Comparison of ENCODE assay signal across 9 cellular contexts in genomic region chr12:8231666-8232608, GRCh38. TPM values are rescaled to one million over a fixed set of nuclear protein-coding genes. Genes with fewer than 3 reads are reported as not detected.
DNase-seq lines count a peak whose midpoint lies in the region; ATAC-seq, FAIRE-seq and TF ChIP-seq lines count a peak whose summit lies in the region.
"Not testable (repeated sequence)": the region's sequence is repeated elsewhere in the genome, so short reads cannot be mapped to it uniquely, and the experiment has no call there.
"Had no signal": no experiment of that assay in that cellular context is flagged by ENCODE, and none has a peak within 500 bp of the region (broad histone marks: within the 10 kb centered on the region; RNA-seq: fewer than 3 reads in every experiment).

No MANE protein-coding gene starts in this region.

- not testable (repeated sequence) for H3K27me3 ChIP-seq in PC-3 (ENCODE audit: low read length); K562 (ENCODE audit: control insufficient read depth in 2 of 2, insufficient read depth in 2 of 2, low read length in 2 of 2); ovary

- not testable (repeated sequence) for BruUV-seq in PC-3 (replicated peaks; lab: Mats Ljungman, UMichigan); K562 (replicated peaks; lab: Mats Ljungman, UMichigan)

- H3K36me3 Mint-ChIP-seq in CD14-positive monocyte; activated CD8-positive, alpha-beta T cell treated with anti-CD3 and anti-CD28 coated beads for 36 hours (ENCODE audit: low read depth): not testable (repeated sequence)

- DNase-seq in CD14-positive monocyte (ENCODE audit: low spot score) (peak; percentile 56), HS-27A (ENCODE audit: low read depth) (peak; percentile 82), PC-3 (peak; percentile 55), K562 (ENCODE audit: extremely low read depth in 1 of 4, low spot score in 3 of 4) (peak in 1 of 4 experiments; percentile 49), cardiac septum (ENCODE audit: low spot score) (peak; percentile 86), ovary (peak in 4 of 5 donors; percentile 40 to 75 (median 56))
- peak; percentile 88 for DNase-seq in activated CD8-positive, alpha-beta T cell treated with anti-CD3 and anti-CD28 coated beads for 36 hours
- peak; percentile 37 to 59 for DNase-seq in stimulated activated CD8-positive, alpha-beta memory T cell treated with anti-CD3 and anti-CD28 coated beads, Interleukin-2, amount 100 ng/mL, for 48 hours (ENCODE audit: low read depth in 2 of 2)

- H3K27ac Mint-ChIP-seq in CD14-positive monocyte: peak overlapping the region in 2 of 7 donors; percentile 13 to 62
- not testable (repeated sequence) for H3K27ac Mint-ChIP-seq in activated CD8-positive, alpha-beta T cell treated with anti-CD3 and anti-CD28 coated beads for 36 hours

- not testable (repeated sequence) for H3K9me3 ChIP-seq in PC-3 (ENCODE audit: low read length); K562 (replicated peaks; ENCODE audit: control insufficient read depth, insufficient read depth, low read depth, low read length); ovary

- H3F3A ChIP-seq in PC-3 (ENCODE audit: low read length, unreplicated experiment): not testable (repeated sequence)

- not testable (repeated sequence) for H3K9ac ChIP-seq in PC-3 (ENCODE audit: low read length); K562 (ENCODE audit: insufficient read depth in 1 of 2, low read depth in 2 of 2, low read length in 2 of 2)

- H3K4me3 Mint-ChIP-seq in CD14-positive monocyte; activated CD8-positive, alpha-beta T cell treated with anti-CD3 and anti-CD28 coated beads for 36 hours: not testable (repeated sequence)

- not testable (repeated sequence) for H3K4me1 ChIP-seq in PC-3 (ENCODE audit: insufficient read depth, low read length); ovary (ENCODE audit: insufficient read depth)
- peaks cover 1 to 14% of the 10 kb centered on the region in 2 experiments; a peak in 2 of 5 replicates for H3K4me1 ChIP-seq in K562 (replicated peaks in 1 of 2; ENCODE audit: control insufficient read depth in 2 of 2, insufficient read depth in 2 of 2, low read length in 2 of 2)

- FAIRE-seq in K562 (lab: Jason Lieb, UNC): peak; percentile 42

- peak; percentile 61 to 82 for TF ChIP-seq RAD21 in K562 (CRISPR knock-in tag; conservative IDR thresholded peaks at IDR 0.05 in 1 of 2, IDR thresholded peaks at IDR 0.05 in 1 of 2)

- ATAC-seq in PC-3; activated CD8-positive, alpha-beta T cell treated with anti-CD3 and anti-CD28 coated beads for 36 hours; K562: not testable (repeated sequence)

- intact Hi-C loops in CD14-positive monocyte (cut with micrococcal nuclease): loop anchor here in 1 of 2 donors (10.0 kb wide), 1 partner anchor 197 kb away; the partner anchor contains the start of gene FOXJ2
- intact Hi-C loops in PC-3 (cut with micrococcal nuclease); K562 (cut with micrococcal nuclease): not testable (repeated sequence)
- intact Hi-C loops in activated CD8-positive, alpha-beta T cell treated with anti-CD3 and anti-CD28 coated beads for 36 hours (cut with micrococcal nuclease): loop anchor here (5.0 kb wide), 1 partner anchor 125 kb away; no protein-coding TSS in a partner anchor
- intact Hi-C loops in cardiac septum (cut with DNase I): loop anchor here (10.0 kb wide), 1 partner anchor 127 kb away; no protein-coding TSS in a partner anchor
- intact Hi-C loops in ovary (cut with DNase I): loop anchor here in 1 of 4 donors (10.0 kb wide), 1 partner anchor 127 kb away; no protein-coding TSS in a partner anchor

- H3K9me2 ChIP-seq in PC-3 (replicated peaks; ENCODE audit: low read length): not testable (repeated sequence)

- POLR2A ChIA-PET in PC-3 (lab: Charles Lee; ENCODE audit: unreplicated experiment): interaction anchor here (0.6 kb wide), 1 partner anchor 186 kb away, joined by 3 read pairs; no protein-coding TSS in a partner anchor
- POLR2A ChIA-PET in activated CD8-positive, alpha-beta T cell treated with anti-CD3 and anti-CD28 coated beads for 36 hours (lab: Charles Lee); K562 (lab: Yijun Ruan, JAX): not testable (repeated sequence)

- TF ChIP-seq EP300 in K562 (IDR thresholded peaks at IDR 0.05; ENCODE audit: low read length); ovary (IDR thresholded peaks at IDR 0.05): not testable (repeated sequence)

- H3K4me3 ChIP-seq in PC-3 (ENCODE audit: low read length); K562; ovary: not testable (repeated sequence)

- H3K27ac ChIP-seq in PC-3 (ENCODE audit: low read length); K562 (ENCODE audit: extremely low read depth, low read depth, low read length); ovary: not testable (repeated sequence)

- H3K27me3 Mint-ChIP-seq in CD14-positive monocyte (ENCODE audit: low read depth in 3 of 3); activated CD8-positive, alpha-beta T cell treated with anti-CD3 and anti-CD28 coated beads for 36 hours: not testable (repeated sequence)

- not testable (repeated sequence) for H4K20me1 ChIP-seq in PC-3 (ENCODE audit: low read length); K562 (replicated peaks; ENCODE audit: control insufficient read depth, insufficient read depth, low read length)

- peak; percentile 96 for TF ChIP-seq CTCF in CD14-positive monocyte (IDR thresholded peaks at IDR 0.05)
- peak; percentile 70 for TF ChIP-seq CTCF in PC-3 (conservative IDR thresholded peaks at IDR 0.05; ENCODE audit: low read depth, low read length)
- peak; percentile 93 for TF ChIP-seq CTCF in activated CD8-positive, alpha-beta T cell treated with anti-CD3 and anti-CD28 coated beads for 36 hours (IDR thresholded peaks at IDR 0.05)
- peak; percentile 71 to 86 (median 84) for TF ChIP-seq CTCF in K562 (IDR thresholded peaks at IDR 0.05 in 2 of 3, conservative IDR thresholded peaks at IDR 0.05 in 1 of 3; ENCODE audit: insufficient read depth in 2 of 3, low read depth in 1 of 3, low read length in 3 of 3)
- peak; percentile 8 to 41 (median 26) for TF ChIP-seq CTCF in ovary (IDR thresholded peaks at IDR 0.05)

- H3K4me2 ChIP-seq in PC-3 (ENCODE audit: low read length); K562 (ENCODE audit: insufficient read depth, low read length): not testable (repeated sequence)

- H3K79me2 ChIP-seq in PC-3 (ENCODE audit: low read length); K562 (ENCODE audit: control insufficient read depth, insufficient read depth, low read length): not testable (repeated sequence)

- H3K36me3 ChIP-seq in PC-3 (ENCODE audit: low read depth, low read length); K562 (ENCODE audit: control insufficient read depth, insufficient read depth, low read length); ovary: not testable (repeated sequence)

- H3K9me1 ChIP-seq in K562 (ENCODE audit: control insufficient read depth, insufficient read depth, low read length): not testable (repeated sequence)

- CTCF ChIA-PET in PC-3 (lab: Charles Lee): interaction anchor here (0.6 kb wide), 1 partner anchor 1161 kb away, joined by 4 read pairs; no protein-coding TSS in a partner anchor
- CTCF ChIA-PET in activated CD8-positive, alpha-beta T cell treated with anti-CD3 and anti-CD28 coated beads for 36 hours (lab: Charles Lee): interaction anchor here (0.7 to 3.0 kb wide), 22 partner anchors 9 to 313 kb away, joined by 3 to 44 read pairs (median 4); no protein-coding TSS in a partner anchor
- CTCF ChIA-PET in K562 (lab: Yijun Ruan, JAX; ENCODE audit: low intra/inter-chr PET ratio): not testable (repeated sequence)

- in situ Hi-C loops in K562 (cut with MboI): not testable (repeated sequence)

- peaks cover 24% of the 10 kb centered on the region for H3K4me1 Mint-ChIP-seq in CD14-positive monocyte
- H3K4me1 Mint-ChIP-seq in activated CD8-positive, alpha-beta T cell treated with anti-CD3 and anti-CD28 coated beads for 36 hours (ENCODE audit: low read depth): not testable (repeated sequence)

- H2AFZ ChIP-seq in PC-3 (ENCODE audit: low read length); K562 (ENCODE audit: low read depth, low read length): not testable (repeated sequence)

- not testable (repeated sequence) for TF ChIP-seq POLR2A in K562 (conservative IDR thresholded peaks at IDR 0.05); ovary (IDR thresholded peaks at IDR 0.05)

- 32% methylated on average over 22 of the region's 22 CpGs for WGBS in K562 (ENCODE audit: insufficient coverage, low coverage, missing lambda C conversion rate)
- 24 to 37% (median 25%) methylated on average over 22 of the region's 22 CpGs for WGBS in ovary, 3 donors

- not testable (repeated sequence) for H3K9me3 Mint-ChIP-seq in CD14-positive monocyte; activated CD8-positive, alpha-beta T cell treated with anti-CD3 and anti-CD28 coated beads for 36 hours

RNA-seq across cellular contexts. Expression of gene FAM90A1, which starts 4.5 kb away (rescaled TPM):
- polyA plus RNA-seq in CD14-positive monocyte (not detected), K562 (2011; rRNA removed) (0.03 and 0.11 TPM in 2 replicates), K562 (2014; fragmentation: Illumina TruSeq; extraction: Trizol) (0.07 and 0.25 TPM in 2 replicates), K562 (2014; fragmentation: Nextera tagmentation; extraction: Ambion mirVana) (under 1 TPM in 1 of 2 experiments, not detected in 1; 0.01 TPM), K562 (2014; rRNA removed) (0.32 TPM in 1 of 2 replicates, not detected in the other), ovary (under 1 TPM; 0.20 to 0.23 TPM)
- total RNA-seq in PC-3 (2014; rRNA removed) (not detected in 2 replicates), K562 (2014; rRNA removed) (0.04 TPM in 1 of 2 replicates, not detected in the other), K562 (2014; rRNA removed; fragmentation: Illumina TruSeq; extraction: Trizol) (not detected in 2 replicates), K562 (2015; rRNA removed; fragmentation: Illumina TruSeq; extraction: Trizol) (0.04 TPM in 1 of 2 replicates, not detected in the other), K562 (2021) (0.16 TPM in 1 of 2 replicates, not detected in the other), cardiac septum (not detected), ovary (under 1 TPM in 6 of 7 donors, not detected in 1; 0.12 to 0.37 (median 0.16) TPM)
- total RNA-seq in activated CD8-positive, alpha-beta T cell treated with anti-CD3 and anti-CD28 coated beads for 36 hours: under 1 TPM; 0.13 to 0.27 TPM
- total RNA-seq in K562 (2011; cell fraction: chromatin; rRNA removed; ENCODE audit: low replicate concordance): not detected in 2 replicates
- total RNA-seq in K562 (2011; cell fraction: nucleolus; rRNA removed): not detected in 2 replicates
- not detected in 2 replicates for total RNA-seq in K562 (2011; cell fraction: nucleoplasm; rRNA removed)
- 0.04 and 0.07 TPM in 2 replicates for polyA plus RNA-seq in K562 (2011; cell fraction: cytosol; rRNA removed)
- polyA plus RNA-seq in K562 (2011; cell fraction: nucleus; rRNA removed): 0.10 TPM in 1 of 2 replicates, not detected in the other
- polyA plus RNA-seq in K562 (2012): 0.12 and 0.19 TPM in 2 replicates
- polyA minus RNA-seq in K562 (2011; rRNA and poly(A)+ RNA removed): 0.06 TPM in 1 of 2 replicates, not detected in the other
- polyA minus RNA-seq in K562 (2011; cell fraction: cytosol; rRNA and poly(A)+ RNA removed): not detected in 2 replicates
- polyA minus RNA-seq in K562 (2011; cell fraction: nucleus; rRNA and poly(A)+ RNA removed): not detected in 2 replicates
- total RNA-seq: G401 had no signal

Comparison
In these comparisons a context has a peak if more than half of its experiments do, and no peak if none do; other contexts are left out.
1. CTCF ChIP-seq: peak in every context shown above with its lines; median percentile 96 in CD14-positive monocyte; 93 in activated CD8-positive, alpha-beta T cell treated with anti-CD3 and anti-CD28 coated beads for 36 hours; 84 in K562; 70 in PC-3; 26 in ovary.